ENCODE assay signal across 14 cellular contexts in the genomic region with DNA sequence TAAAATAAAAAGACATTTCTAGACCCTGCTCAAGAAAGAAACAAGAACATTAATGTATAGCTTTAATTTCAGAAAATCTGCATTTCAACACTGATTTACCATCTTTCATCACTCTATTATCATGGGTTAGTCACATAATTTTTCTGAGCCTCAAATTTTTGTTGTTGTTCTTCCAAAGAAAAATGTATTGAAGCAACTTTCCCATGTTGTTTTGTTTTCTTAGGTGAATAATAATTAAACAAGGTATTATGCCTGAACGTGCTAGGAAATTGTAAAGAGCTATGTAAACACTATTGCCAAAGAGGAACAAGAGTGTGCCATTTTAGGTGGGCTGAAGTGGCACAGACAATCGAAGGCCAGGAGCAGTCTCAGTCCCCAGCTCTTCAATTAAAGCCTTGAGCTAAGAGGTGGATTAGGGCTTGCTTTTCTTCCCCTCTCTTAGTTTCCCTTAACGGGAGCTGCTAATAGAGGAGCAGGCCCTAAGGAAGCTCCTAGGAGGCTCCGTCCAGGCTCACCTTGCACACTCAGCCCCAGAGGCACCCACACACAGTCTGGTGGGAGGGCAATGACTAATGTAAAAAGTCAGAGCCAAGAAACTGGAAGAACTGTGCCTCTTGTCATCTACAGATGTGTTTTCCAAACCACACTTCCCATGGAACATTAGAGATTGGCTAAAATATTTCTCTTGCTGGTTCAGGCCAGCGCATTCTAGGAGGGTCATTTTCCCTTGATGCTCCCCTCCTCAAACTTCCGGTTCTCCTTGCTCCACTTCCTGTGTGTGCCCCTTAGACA. TPM values are rescaled to one million over a fixed set of nuclear protein-coding genes. Genes with fewer than 3 reads are reported as not detected.
DNase-seq lines count a peak whose midpoint lies in the region; ATAC-seq and TF ChIP-seq lines count a peak whose summit lies in the region.
"Had no signal": no experiment of that assay in that cellular context is flagged by ENCODE, and none has a peak within 500 bp of the region (broad histone marks: within the 10 kb centered on the region; RNA-seq: fewer than 3 reads in every experiment).

No MANE protein-coding gene starts in this region.

- DNase-seq in CD1c-positive myeloid dendritic cell (ENCODE audit: extremely low spot score) (peak; percentile 57), M059J (ENCODE audit: low read depth) (peak; percentile 77), mammary epithelial cell (peak; percentile 75), left lung (no peak), NCI-H446 (lab: John Stamatoyannopoulos, UW) (no peak), AML-193 (lab: John Stamatoyannopoulos, UW) (no peak)
- DNase-seq: activated naive CD8-positive, alpha-beta T cell treated with anti-CD3 and anti-CD28 coated beads, Interleukin-2, amount 10 ng/mL, durations not matched to agents 7 days and 5 days; C1 segment of cervical spinal cord; heart left ventricle; NCI-H1436; NCI-H774; pancreas had no signal

- ATAC-seq in left lung: peak; percentile 45
- no peak for ATAC-seq in GM18502 (IDR thresholded peaks at IDR 0.05; ENCODE audit: poor library complexity, unreplicated experiment)
- ATAC-seq in HG03457 (IDR thresholded peaks at IDR 0.05; ENCODE audit: unreplicated experiment): no peak

- no peak overlapping the region for H3K4me3 ChIP-seq in mammary epithelial cell (replicated peaks in 1 of 3; ENCODE audit: insufficient read depth in 1 of 3, low read depth in 2 of 3, low read length in 3 of 3)
- no peak overlapping the region for H3K4me3 ChIP-seq in left lung
- H3K4me3 ChIP-seq: heart left ventricle, pancreas had no signal

- no peak overlapping the region for H3K9ac ChIP-seq in mammary epithelial cell (ENCODE audit: insufficient read depth, low read length)

- CTCF ChIA-PET in mammary epithelial cell (lab: Charles Lee; ENCODE audit: low non-redundant PET): interaction anchor here (0.7 kb wide), 1 partner anchor 27 kb away, joined by 3 read pairs; no protein-coding TSS in a partner anchor

- H3K4me2 ChIP-seq in mammary epithelial cell (ENCODE audit: insufficient read depth, low read depth, low read length): peak overlapping the region; percentile 44

- in situ Hi-C loops in mammary epithelial cell (cut with MboI; ENCODE audit: low sequenced_read_pairs in 2 of 2): no loop called here

- dilution Hi-C loops in mammary epithelial cell (cut with HindIII; ENCODE audit: low sequenced_read_pairs): loop anchor here (10.0 kb wide), 1 partner anchor 58 kb away; no protein-coding TSS in a partner anchor

- H4K20me1 ChIP-seq in mammary epithelial cell (ENCODE audit: insufficient read depth, low read length): no peaks in the 10 kb centered on the region

- intact Hi-C loops in mammary epithelial cell (cut with micrococcal nuclease) (no loop called here), left lung (cut with DNase I) (no loop called here)

- TF ChIP-seq CTCF in mammary epithelial cell (conservative IDR thresholded peaks at IDR 0.05 in 1 of 2, IDR thresholded peaks at IDR 0.05 in 1 of 2; ENCODE audit: extremely low read depth in 1 of 2, insufficient read depth in 1 of 2, low read depth in 1 of 2, low read length in 2 of 2) (no peak), left lung (IDR thresholded peaks at IDR 0.05) (no peak)

- WGBS in mammary epithelial cell (ENCODE audit: low coverage, missing lambda C conversion rate): 4% methylated on average over 4 of the region's 6 CpGs

- no peaks in the 10 kb centered on the region for H3K36me3 ChIP-seq in mammary epithelial cell (ENCODE audit: insufficient read depth, low read length)
- H3K36me3 ChIP-seq in left lung: no peaks in the 10 kb centered on the region
- H3K36me3 ChIP-seq: heart left ventricle, pancreas had no signal

- H3K27me3 ChIP-seq in mammary epithelial cell (ENCODE audit: insufficient read depth, low read length) (no peaks in the 10 kb centered on the region), left lung (no peaks in the 10 kb centered on the region)
- H3K27me3 ChIP-seq: heart left ventricle, pancreas had no signal

- H3K79me2 ChIP-seq in mammary epithelial cell (ENCODE audit: insufficient read depth, low read length): no peaks in the 10 kb centered on the region

- H3K4me1 ChIP-seq in mammary epithelial cell (ENCODE audit: insufficient read depth, low read length): peaks cover 32% of the 10 kb centered on the region
- peaks cover 0 to 27% of the 10 kb centered on the region in 2 donors for H3K4me1 ChIP-seq in left lung
- H3K4me1 ChIP-seq: pancreas had no signal

- BruUV-seq in mammary epithelial cell (replicated peaks; lab: Mats Ljungman, UMichigan): no TSS peak

- peak overlapping the region; percentile 30 for H3K27ac ChIP-seq in mammary epithelial cell (ENCODE audit: insufficient read depth, low read depth, low read length)
- H3K27ac ChIP-seq in left lung: peak overlapping the region in 1 of 2 donors; percentile 20
- H3K27ac ChIP-seq: pancreas had no signal

- H2AFZ ChIP-seq in mammary epithelial cell (ENCODE audit: low read depth, low read length): peak overlapping the region; percentile 83

- H3K9me3 ChIP-seq in mammary epithelial cell (replicated peaks; ENCODE audit: insufficient read depth, low read length): no peaks in the 10 kb centered on the region
- no peaks in the 10 kb centered on the region for H3K9me3 ChIP-seq in left lung
- H3K9me3 ChIP-seq: heart left ventricle, pancreas had no signal

RNA-seq across cellular contexts. Expression of a gene that starts 8.8 kb away (rescaled TPM):
- total RNA-seq in M059J (2014; rRNA removed; shearing (Covaris generic)): 14.9 and 19.3 TPM in 2 replicates
- total RNA-seq in mammary epithelial cell (10 to 100 TPM; 50.7 to 70.3 TPM), left lung (10 to 100 TPM; 19.3 to 38.6 TPM)
- polyA plus RNA-seq in mammary epithelial cell: 56.0 TPM
- polyA minus RNA-seq in mammary epithelial cell: 39.2 TPM

Comparison
In these comparisons a context has a peak if more than half of its experiments do, and no peak if none do; other contexts are left out.
1. DNase-seq: peak in CD1c-positive myeloid dendritic cell (single experiment), M059J (single experiment) and mammary epithelial cell (single experiment); none in left lung (0 of 2), NCI-H446 (0 of 2) and AML-193 (0 of 2).